Comparison of ENCODE assay signal across 19 cellular contexts in genomic region chr6:18076231-18076630, GRCh38. TPM values are rescaled to one million over a fixed set of nuclear protein-coding genes. Genes with fewer than 3 reads are reported as not detected.
"Had no signal": no experiment of that assay in that cellular context is flagged by ENCODE, and none has a peak within 500 bp of the region (broad histone marks: within the 10 kb centered on the region; RNA-seq: fewer than 3 reads in every experiment).

No MANE protein-coding gene starts in this region.

- H3K4me3 ChIP-seq: heart left ventricle, right lobe of liver, tibial nerve had no signal

- H3K4me1 ChIP-seq: heart left ventricle, right lobe of liver, tibial nerve had no signal

- DNase-seq: activated CD4-positive, alpha-beta T cell treated with anti-CD3 and anti-CD28 coated beads for 36 hours; activated CD4-positive, alpha-beta T cell treated with anti-CD3 and anti-CD28 coated beads, Interleukin-2, amount 50 U/mL, for 4 hours; activated CD4-positive, CD25-positive, alpha-beta regulatory T cell; activated naive CD4-positive, alpha-beta T cell; activated T-cell treated with anti-CD3 and anti-CD28 coated beads for 4 hours; activated T-cell treated with anti-CD3 and anti-CD28 coated beads, Interleukin-2, amount 50 U/mL, for 72 hours; anterior cingulate cortex; endodermal cell; heart left ventricle; hypothalamus; immature natural killer cell; naive B cell; nephron progenitor cell; right lobe of liver; stimulated activated CD4-positive, alpha-beta T cell treated with anti-CD3 and anti-CD28 coated beads, Interleukin-2, amount 100 ng/mL, for 48 hours; stimulated activated naive CD4-positive, alpha-beta T cell treated with Interleukin-2 at 50 U/mL for 16 hours had no signal

- H3K9me3 ChIP-seq: neutrophil, right lobe of liver had no signal

- H3K27ac ChIP-seq: heart left ventricle, neutrophil, right lobe of liver, tibial nerve had no signal

- H3K36me3 ChIP-seq: heart left ventricle, neutrophil, right lobe of liver, tibial nerve had no signal

RNA-seq across cellular contexts. Expression of gene NHLRC1, which starts 46.2 kb away (rescaled TPM):
- total RNA-seq: activated naive CD4-positive, alpha-beta T cell treated with anti-CD3 and anti-CD28 coated beads, Interleukin-2, amount 50 U/mL, for 72 hours had no signal
